1 cellular context compared by ENCODE assay signal in genomic region chr11:96155627-96156378, GRCh38.
TF ChIP-seq lines count a peak whose summit lies in the region.

No MANE protein-coding gene starts in this region.

TF ChIP-seq in GM12878, 131 proteins besides CTCF, POLR2A, EP300 and RAD21 (continued from another document and continues in another):
- TF ChIP-seq, protein P1, sequence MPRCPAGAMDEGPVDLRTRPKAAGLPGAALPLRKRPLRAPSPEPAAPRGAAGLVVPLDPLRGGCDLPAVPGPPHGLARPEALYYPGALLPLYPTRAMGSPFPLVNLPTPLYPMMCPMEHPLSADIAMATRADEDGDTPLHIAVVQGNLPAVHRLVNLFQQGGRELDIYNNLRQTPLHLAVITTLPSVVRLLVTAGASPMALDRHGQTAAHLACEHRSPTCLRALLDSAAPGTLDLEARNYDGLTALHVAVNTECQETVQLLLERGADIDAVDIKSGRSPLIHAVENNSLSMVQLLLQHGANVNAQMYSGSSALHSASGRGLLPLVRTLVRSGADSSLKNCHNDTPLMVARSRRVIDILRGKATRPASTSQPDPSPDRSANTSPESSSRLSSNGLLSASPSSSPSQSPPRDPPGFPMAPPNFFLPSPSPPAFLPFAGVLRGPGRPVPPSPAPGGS (IDR thresholded peaks at IDR 0.05; ENCODE audit: borderline replicate concordance, insufficient read depth, low read depth, low read length, poor library complexity, severe bottlenecking): peak; percentile 89
- TF ChIP-seq BMI1 (IDR thresholded peaks at IDR 0.05; ENCODE audit: borderline replicate concordance) (peak; percentile 70), SMARCA5 (IDR thresholded peaks at IDR 0.05) (no peak), BCL11A (IDR thresholded peaks at IDR 0.05; ENCODE audit: low read depth, low read length) (peak; percentile 97), FOXM1 (IDR thresholded peaks at IDR 0.05; ENCODE audit: low read depth, low read length) (peak; percentile 93; the same call in 1 of the 2 replicates), CBX3 (IDR thresholded peaks at IDR 0.05; ENCODE audit: borderline replicate concordance, low read depth) (no peak), RELA (IDR thresholded peaks at IDR 0.05; ENCODE audit: borderline replicate concordance, partially characterized antibody) (peak; percentile 96), E4F1 (IDR thresholded peaks at IDR 0.05; ENCODE audit: borderline replicate concordance, partially characterized antibody) (no peak), MTA2 (IDR thresholded peaks at IDR 0.05; ENCODE audit: low read depth) (peak; percentile 70), HDAC2 (IDR thresholded peaks at IDR 0.05) (no peak), NR2F1 (conservative IDR thresholded peaks at IDR 0.05) (peak; percentile 78; the same call in 1 of the 2 replicates), ZBTB40 (IDR thresholded peaks at IDR 0.05; ENCODE audit: borderline replicate concordance) (no peak), KDM1A (IDR thresholded peaks at IDR 0.05; ENCODE audit: borderline replicate concordance) (no peak), ASH2L (IDR thresholded peaks at IDR 0.05; ENCODE audit: borderline replicate concordance, low read depth) (no peak), RFX5 (IDR thresholded peaks at IDR 0.05; ENCODE audit: low read depth, low read length) (no peak), ZNF217 (IDR thresholded peaks at IDR 0.05) (no peak), USF1 (IDR thresholded peaks at IDR 0.05; ENCODE audit: borderline replicate concordance, extremely low read length, insufficient read depth, low read depth, low read length) (no peak), SPI1 (IDR thresholded peaks at IDR 0.05; ENCODE audit: borderline replicate concordance, insufficient read depth, low read depth, low read length) (no peak), NRF1 (conservative IDR thresholded peaks at IDR 0.05; ENCODE audit: low read depth, low read length) (no peak), TARDBP (IDR thresholded peaks at IDR 0.05; ENCODE audit: borderline replicate concordance) (no peak), MYB (IDR thresholded peaks at IDR 0.05; ENCODE audit: borderline replicate concordance, low read depth, low read length) (no peak), KLF5 (IDR thresholded peaks at IDR 0.05; ENCODE audit: partially characterized antibody) (no peak), SIN3A (IDR thresholded peaks at IDR 0.05; ENCODE audit: low read depth, low read length) (no peak), BHLHE40 (IDR thresholded peaks at IDR 0.05; ENCODE audit: borderline replicate concordance in 1 of 2, low read depth in 2 of 2, low read length in 1 of 2) (peak in 1 of 2 experiments; percentile 55; a peak in 2 of 4 replicates), CBFB (IDR thresholded peaks at IDR 0.05; ENCODE audit: low read depth) (peak; percentile 85), HDGF (IDR thresholded peaks at IDR 0.05) (peak; percentile 80; the same call in 1 of the 2 replicates), STAT1 (conservative IDR thresholded peaks at IDR 0.05) (no peak), NFYA (IDR thresholded peaks at IDR 0.05; ENCODE audit: borderline replicate concordance, low read depth, low read length) (no peak), KAT2A (conservative IDR thresholded peaks at IDR 0.05; ENCODE audit: control insufficient read depth, low read depth, low read length) (no peak), RCOR1 (conservative IDR thresholded peaks at IDR 0.05; ENCODE audit: low read depth, low read length) (no peak), NR2C2 (IDR thresholded peaks at IDR 0.05; ENCODE audit: borderline replicate concordance, control insufficient read depth, insufficient read length, low read depth) (no peak), FOXK2 (IDR thresholded peaks at IDR 0.05) (no peak), USF2 (IDR thresholded peaks at IDR 0.05; ENCODE audit: borderline replicate concordance, low read depth, low read length) (no peak), RAD51 (IDR thresholded peaks at IDR 0.05) (no peak), YBX1 (IDR thresholded peaks at IDR 0.05) (no peak), GATAD2B (conservative IDR thresholded peaks at IDR 0.05; ENCODE audit: low read depth) (peak; percentile 77; the same call in 1 of the 2 replicates), FOS (IDR thresholded peaks at IDR 0.05; ENCODE audit: borderline replicate concordance, extremely low read depth, insufficient read length) (no peak)
- TF ChIP-seq, protein P2, sequence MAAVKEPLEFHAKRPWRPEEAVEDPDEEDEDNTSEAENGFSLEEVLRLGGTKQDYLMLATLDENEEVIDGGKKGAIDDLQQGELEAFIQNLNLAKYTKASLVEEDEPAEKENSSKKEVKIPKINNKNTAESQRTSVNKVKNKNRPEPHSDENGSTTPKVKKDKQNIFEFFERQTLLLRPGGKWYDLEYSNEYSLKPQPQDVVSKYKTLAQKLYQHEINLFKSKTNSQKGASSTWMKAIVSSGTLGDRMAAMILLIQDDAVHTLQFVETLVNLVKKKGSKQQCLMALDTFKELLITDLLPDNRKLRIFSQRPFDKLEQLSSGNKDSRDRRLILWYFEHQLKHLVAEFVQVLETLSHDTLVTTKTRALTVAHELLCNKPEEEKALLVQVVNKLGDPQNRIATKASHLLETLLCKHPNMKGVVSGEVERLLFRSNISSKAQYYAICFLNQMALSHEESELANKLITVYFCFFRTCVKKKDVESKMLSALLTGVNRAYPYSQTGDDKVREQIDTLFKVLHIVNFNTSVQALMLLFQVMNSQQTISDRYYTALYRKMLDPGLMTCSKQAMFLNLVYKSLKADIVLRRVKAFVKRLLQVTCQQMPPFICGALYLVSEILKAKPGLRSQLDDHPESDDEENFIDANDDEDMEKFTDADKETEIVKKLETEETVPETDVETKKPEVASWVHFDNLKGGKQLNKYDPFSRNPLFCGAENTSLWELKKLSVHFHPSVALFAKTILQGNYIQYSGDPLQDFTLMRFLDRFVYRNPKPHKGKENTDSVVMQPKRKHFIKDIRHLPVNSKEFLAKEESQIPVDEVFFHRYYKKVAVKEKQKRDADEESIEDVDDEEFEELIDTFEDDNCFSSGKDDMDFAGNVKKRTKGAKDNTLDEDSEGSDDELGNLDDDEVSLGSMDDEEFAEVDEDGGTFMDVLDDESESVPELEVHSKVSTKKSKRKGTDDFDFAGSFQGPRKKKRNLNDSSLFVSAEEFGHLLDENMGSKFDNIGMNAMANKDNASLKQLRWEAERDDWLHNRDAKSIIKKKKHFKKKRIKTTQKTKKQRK (IDR thresholded peaks at IDR 0.05; ENCODE audit: low read depth, low read length): no peak
- TF ChIP-seq, protein P3, sequence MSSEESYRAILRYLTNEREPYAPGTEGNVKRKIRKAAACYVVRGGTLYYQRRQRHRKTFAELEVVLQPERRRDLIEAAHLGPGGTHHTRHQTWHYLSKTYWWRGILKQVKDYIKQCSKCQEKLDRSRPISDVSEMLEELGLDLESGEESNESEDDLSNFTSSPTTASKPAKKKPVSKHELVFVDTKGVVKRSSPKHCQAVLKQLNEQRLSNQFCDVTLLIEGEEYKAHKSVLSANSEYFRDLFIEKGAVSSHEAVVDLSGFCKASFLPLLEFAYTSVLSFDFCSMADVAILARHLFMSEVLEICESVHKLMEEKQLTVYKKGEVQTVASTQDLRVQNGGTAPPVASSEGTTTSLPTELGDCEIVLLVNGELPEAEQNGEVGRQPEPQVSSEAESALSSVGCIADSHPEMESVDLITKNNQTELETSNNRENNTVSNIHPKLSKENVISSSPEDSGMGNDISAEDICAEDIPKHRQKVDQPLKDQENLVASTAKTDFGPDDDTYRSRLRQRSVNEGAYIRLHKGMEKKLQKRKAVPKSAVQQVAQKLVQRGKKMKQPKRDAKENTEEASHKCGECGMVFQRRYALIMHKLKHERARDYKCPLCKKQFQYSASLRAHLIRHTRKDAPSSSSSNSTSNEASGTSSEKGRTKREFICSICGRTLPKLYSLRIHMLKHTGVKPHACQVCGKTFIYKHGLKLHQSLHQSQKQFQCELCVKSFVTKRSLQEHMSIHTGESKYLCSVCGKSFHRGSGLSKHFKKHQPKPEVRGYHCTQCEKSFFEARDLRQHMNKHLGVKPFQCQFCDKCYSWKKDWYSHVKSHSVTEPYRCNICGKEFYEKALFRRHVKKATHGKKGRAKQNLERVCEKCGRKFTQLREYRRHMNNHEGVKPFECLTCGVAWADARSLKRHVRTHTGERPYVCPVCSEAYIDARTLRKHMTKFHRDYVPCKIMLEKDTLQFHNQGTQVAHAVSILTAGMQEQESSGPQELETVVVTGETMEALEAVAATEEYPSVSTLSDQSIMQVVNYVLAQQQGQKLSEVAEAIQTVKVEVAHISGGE (CRISPR knock-in tag; IDR thresholded peaks at IDR 0.05): no peak
- TF ChIP-seq, protein P4, sequence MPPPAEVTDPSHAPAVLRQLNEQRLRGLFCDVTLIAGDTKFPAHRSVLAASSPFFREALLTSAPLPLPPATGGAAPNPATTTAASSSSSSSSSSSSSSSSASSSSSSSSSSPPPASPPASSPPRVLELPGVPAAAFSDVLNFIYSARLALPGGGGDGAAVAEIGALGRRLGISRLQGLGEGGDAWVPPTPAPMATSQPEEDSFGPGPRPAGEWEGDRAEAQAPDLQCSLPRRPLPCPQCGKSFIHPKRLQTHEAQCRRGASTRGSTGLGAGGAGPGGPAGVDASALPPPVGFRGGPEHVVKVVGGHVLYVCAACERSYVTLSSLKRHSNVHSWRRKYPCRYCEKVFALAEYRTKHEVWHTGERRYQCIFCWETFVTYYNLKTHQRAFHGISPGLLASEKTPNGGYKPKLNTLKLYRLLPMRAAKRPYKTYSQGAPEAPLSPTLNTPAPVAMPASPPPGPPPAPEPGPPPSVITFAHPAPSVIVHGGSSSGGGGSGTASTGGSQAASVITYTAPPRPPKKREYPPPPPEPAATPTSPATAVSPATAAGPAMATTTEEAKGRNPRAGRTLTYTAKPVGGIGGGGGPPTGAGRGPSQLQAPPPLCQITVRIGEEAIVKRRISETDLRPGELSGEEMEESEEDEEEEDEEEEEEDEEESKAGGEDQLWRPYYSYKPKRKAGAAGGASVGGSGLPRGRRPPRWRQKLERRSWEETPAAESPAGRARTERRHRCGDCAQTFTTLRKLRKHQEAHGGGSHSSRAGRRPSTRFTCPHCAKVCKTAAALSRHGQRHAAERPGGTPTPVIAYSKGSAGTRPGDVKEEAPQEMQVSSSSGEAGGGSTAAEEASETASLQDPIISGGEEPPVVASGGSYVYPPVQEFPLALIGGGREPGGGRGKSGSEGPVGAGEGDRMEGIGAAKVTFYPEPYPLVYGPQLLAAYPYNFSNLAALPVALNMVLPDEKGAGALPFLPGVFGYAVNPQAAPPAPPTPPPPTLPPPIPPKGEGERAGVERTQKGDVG (CRISPR knock-in tag; IDR thresholded peaks at IDR 0.05): no peak
- TF ChIP-seq, protein P5, sequence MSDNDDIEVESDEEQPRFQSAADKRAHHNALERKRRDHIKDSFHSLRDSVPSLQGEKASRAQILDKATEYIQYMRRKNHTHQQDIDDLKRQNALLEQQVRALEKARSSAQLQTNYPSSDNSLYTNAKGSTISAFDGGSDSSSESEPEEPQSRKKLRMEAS (IDR thresholded peaks at IDR 0.05; ENCODE audit: low read depth, low read length): no peak
